In genomic region chr6:103085801-103086200, GRCh38 we compare ENCODE assay signal across 3 cellular contexts.
"Had no signal": no experiment of that assay in that cellular context is flagged by ENCODE, and none has a peak within 500 bp of the region (broad histone marks: within the 10 kb centered on the region; RNA-seq: fewer than 3 reads in every experiment).

No MANE protein-coding gene starts in this region.

- DNase-seq: GDM1, GF-D8 had no signal

- H3K4me3 ChIP-seq: GM12878 had no signal
